In the genomic region with DNA sequence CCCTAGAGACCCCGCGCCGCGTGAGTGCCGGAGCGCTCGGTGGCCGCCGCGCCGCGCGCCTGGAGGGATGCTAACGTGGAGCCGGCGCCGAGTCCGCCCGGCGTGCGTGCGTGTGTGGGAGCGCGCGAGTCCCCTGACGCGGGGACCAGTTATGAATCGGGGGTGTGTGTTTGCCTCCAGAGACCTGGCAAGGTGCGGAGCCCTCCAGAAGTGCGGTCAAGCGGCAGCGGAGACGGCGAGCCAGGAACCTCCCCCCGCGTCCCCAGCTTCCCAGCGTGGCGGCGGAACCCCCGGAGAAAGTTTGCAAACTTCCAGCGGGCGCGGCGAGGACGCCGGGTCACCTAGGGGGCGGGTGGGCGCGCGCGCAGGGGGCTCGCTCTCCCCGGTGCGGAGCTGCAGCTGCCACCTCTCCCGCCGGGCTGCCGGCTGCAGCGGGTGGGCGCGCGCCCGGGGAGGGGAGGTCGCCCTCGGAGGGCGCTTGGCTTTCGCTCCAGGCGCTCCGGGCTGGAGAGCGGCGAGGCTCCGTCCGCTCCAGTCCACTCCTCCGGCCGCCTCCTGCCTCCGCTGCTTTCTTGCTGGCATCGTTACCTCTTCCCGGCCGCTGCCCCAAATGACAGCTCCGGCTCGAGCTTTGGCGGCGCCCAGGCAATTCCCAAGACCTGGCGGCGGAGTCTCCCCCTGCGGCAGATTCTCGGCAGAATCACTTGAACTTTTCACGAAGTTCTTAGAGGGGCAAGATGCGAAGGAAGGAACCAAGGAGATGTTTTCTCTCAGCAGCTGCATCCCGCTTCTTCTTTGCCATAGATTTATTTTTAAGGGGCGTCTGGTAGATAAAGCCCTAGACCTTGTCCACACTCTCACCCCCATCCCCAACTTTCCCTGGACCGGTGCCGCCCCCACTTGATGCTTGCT, we compare ENCODE assay signal across 7 cellular contexts. TPM values are rescaled to one million over a fixed set of nuclear protein-coding genes. Genes with fewer than 3 reads are reported as not detected.
DNase-seq lines count a peak whose midpoint lies in the region; ATAC-seq, FAIRE-seq and TF ChIP-seq lines count a peak whose summit lies in the region.

No MANE protein-coding gene starts in this region.

- in situ Hi-C loops in brain microvascular endothelial cell (cut with HindIII; ENCODE audit: low pct_ligation_motif_present, low sequenced_read_pairs), result no loop called here

- peaks cover 16 to 42% (median 37%) of the 10 kb centered on the region in 3 donors for H3K27me3 Mint-ChIP-seq in immature natural killer cell (ENCODE audit: low read depth in 3 of 3)

- intact Hi-C loops in spleen (cut with DNase I; ENCODE audit: low total_unique reads), result no loop called here

- peak; percentile 46; the same call in 1 of the 2 replicates for TF ChIP-seq POLR2A in GM12892 (IDR thresholded peaks at IDR 0.05; ENCODE audit: low read depth, low read length)
- no peak for TF ChIP-seq POLR2A in spleen (IDR thresholded peaks at IDR 0.05)

- H3K9me3 Mint-ChIP-seq in immature natural killer cell, result peaks cover 0 to 1% (median 0%) of the 10 kb centered on the region in 6 donors

- H3K36me3 Mint-ChIP-seq in immature natural killer cell, result no peaks in the 10 kb centered on the region

- ATAC-seq in HG03108 (IDR thresholded peaks at IDR 0.05; ENCODE audit: unreplicated experiment), result no peak
- ATAC-seq in activated CD4-positive, CD25-positive, alpha-beta regulatory T cell treated with anti-CD3 and anti-CD28 coated beads, Interleukin-2, amount 50 U/mL, for 24 hours, result no peak

- TF ChIP-seq CTCF in brain microvascular endothelial cell (IDR thresholded peaks at IDR 0.05; ENCODE audit: low read depth, low read length, missing control alignments) (peak; percentile 10), spleen (IDR thresholded peaks at IDR 0.05 in 8 of 11, conservative IDR thresholded peaks at IDR 0.05 in 3 of 11) (no peak)

- H3K4me3 ChIP-seq in brain microvascular endothelial cell (ENCODE audit: low read depth, low read length), result peak overlapping the region; percentile 65
- H3K4me3 ChIP-seq in spleen, result peak overlapping the region; percentile 28 to 68 (median 45)

- H3K9me3 ChIP-seq in spleen, result no peaks in the 10 kb centered on the region

- no peaks in the 10 kb centered on the region for H3K36me3 ChIP-seq in brain microvascular endothelial cell (replicated peaks)
- no peaks in the 10 kb centered on the region for H3K36me3 ChIP-seq in spleen

- H3K4me1 ChIP-seq in spleen, result peaks cover 19 to 35% (median 29%) of the 10 kb centered on the region in 6 donors

- 1 to 2% (median 1%) methylated on average over 20 to 92 of the region's 92 CpGs for WGBS in spleen, 5 donors

- no peak for FAIRE-seq in GM12892 (lab: Jason Lieb, UNC)

- DNase-seq in GM12892 (ENCODE audit: insufficient read length), result no peak
- DNase-seq in LHCN-M2 (ENCODE audit: low read depth), result peak; percentile 41
- DNase-seq in brain microvascular endothelial cell, result peak; percentile 36
- DNase-seq in immature natural killer cell, result no peak
- DNase-seq in spleen, result peak; percentile 76

- H3K27me3 ChIP-seq in brain microvascular endothelial cell (replicated peaks), result no peaks in the 10 kb centered on the region
- peaks cover 0 to 89% (median 60%) of the 10 kb centered on the region in 7 donors for H3K27me3 ChIP-seq in spleen (replicated peaks in 1 of 7)

- H3K27ac ChIP-seq in brain microvascular endothelial cell (peak overlapping the region; percentile 73), spleen (peak overlapping the region in 2 of 8 donors; percentile 13 to 18)

- peak overlapping the region; percentile 83 to 92 (median 87) for H3K4me3 Mint-ChIP-seq in immature natural killer cell

- H3K4me1 Mint-ChIP-seq in immature natural killer cell, result peaks cover 23 to 29% of the 10 kb centered on the region in 2 donors

- H3K27ac Mint-ChIP-seq in immature natural killer cell, result no peak overlapping the region

RNA-seq across cellular contexts. Expression of a gene that starts 2.3 kb away (rescaled TPM):
- 13.6 TPM for polyA plus RNA-seq in GM12892 (2012; ENCODE audit: missing spikeins)
- total RNA-seq in LHCN-M2 (2014; rRNA removed) (6.5 and 9.0 TPM in 2 replicates), spleen (10 to 100 TPM; 20.7 to 56.8 (median 28.8) TPM)
- 1.2 TPM for polyA plus RNA-seq in LHCN-M2 (2012)
- polyA plus RNA-seq in immature natural killer cell (under 1 TPM in 1 of 3 donors, not detected in 2; 0.37 TPM), spleen (1 to 10 TPM in 2 of 3 donors, under 1 TPM in 1; 0.88 to 4.1 (median 2.0) TPM)

Comparison
In these comparisons a context has a peak if more than half of its experiments do, and no peak if none do; other contexts are left out.
1. DNase-seq: peak in LHCN-M2 (single experiment), brain microvascular endothelial cell (single experiment) and spleen (single experiment); none in GM12892 (single experiment) and immature natural killer cell (0 of 3).